In genomic region chr17:65459667-65460415, GRCh38 we compare ENCODE assay signal across 17 cellular contexts.
"Had no signal": no experiment of that assay in that cellular context is flagged by ENCODE, and none has a peak within 500 bp of the region (broad histone marks: within the 10 kb centered on the region; RNA-seq: fewer than 3 reads in every experiment).

No MANE protein-coding gene starts in this region.

- H3K9me3 Mint-ChIP-seq: activated CD4-positive, alpha-beta memory T cell treated with anti-CD3 and anti-CD28 coated beads for 36 hours; activated naive CD4-positive, alpha-beta T cell treated with anti-CD3 and anti-CD28 coated beads, Interleukin-2, amount 50 U/mL, for 72 hours; activated T-helper 1 cell treated with anti-CD3 and anti-CD28 coated beads, Interleukin-12 subunit alpha, Interleukin-12 subunit beta, Interleukin-2, Interleukin-4 antibody, amounts not matched to agents 30 ng/mL and 10 ng/mL and 1 ng/mL, durations not matched to agents 14 hours and 24 hours and 36 hours; stimulated activated naive B cell treated with anti-CD40 and anti-IgM and Interleukin-4, amounts not matched to agents 10 μg/mL and 1 μg/mL and 100 μg/mL, for 72 hours had no signal

- H3K27ac ChIP-seq: adrenal gland, heart right ventricle, spleen, WERI-Rb-1 had no signal

- H3K4me3 ChIP-seq: adrenal gland, heart right ventricle, spleen, thoracic aorta had no signal

- H3K4me1 ChIP-seq: adrenal gland had no signal

- H3K27ac Mint-ChIP-seq: activated CD4-positive, alpha-beta memory T cell treated with anti-CD3 and anti-CD28 coated beads for 36 hours; activated naive CD4-positive, alpha-beta T cell treated with anti-CD3 and anti-CD28 coated beads, Interleukin-2, amount 50 U/mL, for 72 hours; activated T-helper 1 cell treated with anti-CD3 and anti-CD28 coated beads, Interleukin-12 subunit alpha, Interleukin-12 subunit beta, Interleukin-2, Interleukin-4 antibody, amounts not matched to agents 30 ng/mL and 10 ng/mL and 1 ng/mL, durations not matched to agents 14 hours and 24 hours and 36 hours; immature natural killer cell; memory B cell; nephron; stimulated activated naive B cell treated with anti-CD40 and anti-IgM and Interleukin-4, amounts not matched to agents 10 μg/mL and 1 μg/mL and 100 μg/mL, for 72 hours had no signal

- H3K36me3 ChIP-seq: adrenal gland, heart right ventricle, spleen, thoracic aorta, WERI-Rb-1 had no signal

- H3K36me3 Mint-ChIP-seq: activated CD4-positive, alpha-beta memory T cell treated with anti-CD3 and anti-CD28 coated beads for 36 hours; activated naive CD4-positive, alpha-beta T cell treated with anti-CD3 and anti-CD28 coated beads, Interleukin-2, amount 50 U/mL, for 72 hours; immature natural killer cell; memory B cell; stimulated activated naive B cell treated with anti-CD40 and anti-IgM and Interleukin-4, amounts not matched to agents 10 μg/mL and 1 μg/mL and 100 μg/mL, for 72 hours had no signal

- H3K27me3 ChIP-seq: adrenal gland had no signal

- DNase-seq: activated CD4-positive, alpha-beta memory T cell treated with anti-CD3 and anti-CD28 coated beads for 36 hours; activated gamma-delta T cell treated with Interleukin-2 at 50 U/mL for 16 hours; activated T-cell treated with anti-CD3 and anti-CD28 coated beads for 4 hours; adrenal gland; effector CD4-positive, alpha-beta T cell; immature natural killer cell; occipital lobe; spleen; stimulated activated naive B cell treated with anti-CD40 and anti-IgM and Interleukin-4, amounts not matched to agents 10 μg/mL and 1 μg/mL and 100 μg/mL, for 72 hours; T-helper 2 cell; WERI-Rb-1 had no signal

- H3K4me3 Mint-ChIP-seq: activated CD4-positive, alpha-beta memory T cell treated with anti-CD3 and anti-CD28 coated beads for 36 hours; activated T-helper 1 cell treated with anti-CD3 and anti-CD28 coated beads, Interleukin-12 subunit alpha, Interleukin-12 subunit beta, Interleukin-2, Interleukin-4 antibody, amounts not matched to agents 30 ng/mL and 10 ng/mL and 1 ng/mL, durations not matched to agents 14 hours and 24 hours and 36 hours; immature natural killer cell; memory B cell; nephron; stimulated activated naive B cell treated with anti-CD40 and anti-IgM and Interleukin-4, amounts not matched to agents 10 μg/mL and 1 μg/mL and 100 μg/mL, for 72 hours had no signal

- ATAC-seq: activated naive CD4-positive, alpha-beta T cell treated with anti-CD3 and anti-CD28 coated beads, Interleukin-2, amount 50 U/mL, for 72 hours; heart right ventricle; stimulated activated naive B cell treated with anti-CD40 and anti-IgM and Interleukin-4, amounts not matched to agents 10 μg/mL and 1 μg/mL and 100 μg/mL, for 72 hours had no signal

- H3K4me1 Mint-ChIP-seq: immature natural killer cell; memory B cell; stimulated activated naive B cell treated with anti-CD40 and anti-IgM and Interleukin-4, amounts not matched to agents 10 μg/mL and 1 μg/mL and 100 μg/mL, for 72 hours had no signal

- H3K9me3 ChIP-seq: adrenal gland, heart right ventricle, spleen, thoracic aorta had no signal
